9 cellular contexts compared by ENCODE assay signal in genomic region chr20:63214514-63214913, GRCh38. TPM values are rescaled to one million over a fixed set of nuclear protein-coding genes. Genes with fewer than 3 reads are reported as not detected.
DNase-seq lines count a peak whose midpoint lies in the region; ATAC-seq and TF ChIP-seq lines count a peak whose summit lies in the region.
"Had no signal": no experiment of that assay in that cellular context is flagged by ENCODE, and none has a peak within 500 bp of the region (broad histone marks: within the 10 kb centered on the region; RNA-seq: fewer than 3 reads in every experiment).

No MANE protein-coding gene starts in this region.

- H3K27me3 ChIP-seq in sigmoid colon = no peaks in the 10 kb centered on the region
- H3K27me3 ChIP-seq: body of pancreas had no signal

- 66 to 81% methylated on average over 6 of the region's 6 CpGs for WGBS in sigmoid colon, 2 donors

- ATAC-seq in T-cell (replicated peaks in 1 of 4) (no peak), GM19395 (IDR thresholded peaks at IDR 0.05; ENCODE audit: unreplicated experiment) (no peak)
- ATAC-seq in stimulated activated effector memory CD8-positive, alpha-beta T cell treated with anti-CD3 and anti-CD28 coated beads, Interleukin-12 subunit alpha, Interleukin-12 subunit beta, amount 100 ng/mL, for 72 hours = no peak
- ATAC-seq: body of pancreas had no signal

- TF ChIP-seq POLR2A in sigmoid colon (IDR thresholded peaks at IDR 0.05) = no peak

- H3K4me3 Mint-ChIP-seq in T-helper 2 cell treated with Interferon-gamma antibody and Interleukin-4, amounts not matched to agents 5 μg/mL and 100 μg/mL, for 36 hours = peak overlapping the region; percentile 97
- peak overlapping the region; percentile 89 to 90 (median 90) for H3K4me3 Mint-ChIP-seq in T-cell
- H3K4me3 Mint-ChIP-seq in stimulated activated effector memory CD8-positive, alpha-beta T cell treated with anti-CD3 and anti-CD28 coated beads, Interleukin-12 subunit alpha, Interleukin-12 subunit beta, amount 100 ng/mL, for 72 hours = peak overlapping the region; percentile 89

- H3K9me3 Mint-ChIP-seq in T-helper 2 cell treated with Interferon-gamma antibody and Interleukin-4, amounts not matched to agents 5 μg/mL and 100 μg/mL, for 36 hours = no peaks in the 10 kb centered on the region
- H3K9me3 Mint-ChIP-seq in T-cell = no peaks in the 10 kb centered on the region
- H3K9me3 Mint-ChIP-seq in stimulated activated effector memory CD8-positive, alpha-beta T cell treated with anti-CD3 and anti-CD28 coated beads, Interleukin-12 subunit alpha, Interleukin-12 subunit beta, amount 100 ng/mL, for 72 hours = no peaks in the 10 kb centered on the region

- H3K27me3 Mint-ChIP-seq in T-helper 2 cell treated with Interferon-gamma antibody and Interleukin-4, amounts not matched to agents 5 μg/mL and 100 μg/mL, for 36 hours (ENCODE audit: low read depth) = no peaks in the 10 kb centered on the region
- no peaks in the 10 kb centered on the region for H3K27me3 Mint-ChIP-seq in T-cell

- peak overlapping the region; percentile 86 for H3K4me3 ChIP-seq in fibroblast of pulmonary artery (replicated peaks; ENCODE audit: low read depth, low read length)
- peak overlapping the region in 2 of 4 donors; percentile 94 for H3K4me3 ChIP-seq in sigmoid colon

- no peak for DNase-seq in T-helper 2 cell treated with Interferon-gamma antibody and Interleukin-4, amounts not matched to agents 5 μg/mL and 100 μg/mL, for 36 hours (ENCODE audit: low spot score)
- DNase-seq in T-helper 2 cell = no peak
- DNase-seq in T-cell = no peak
- DNase-seq in fibroblast of pulmonary artery (ENCODE audit: low read depth) = no peak
- DNase-seq in stimulated activated effector memory CD8-positive, alpha-beta T cell treated with anti-CD3 and anti-CD28 coated beads, Interleukin-12 subunit alpha, Interleukin-12 subunit beta, amount 100 ng/mL, for 72 hours (ENCODE audit: low spot score in 2 of 2) = no peak
- DNase-seq in sigmoid colon = no peak
- no peak for DNase-seq in SK-N-DZ (ENCODE audit: low spot score)

- peaks cover 13 to 51% (median 22%) of the 10 kb centered on the region in 4 donors for H3K36me3 ChIP-seq in sigmoid colon

- TF ChIP-seq EP300 in sigmoid colon (IDR thresholded peaks at IDR 0.05) = no peak

- peaks cover 31% of the 10 kb centered on the region for H3K36me3 Mint-ChIP-seq in T-helper 2 cell treated with Interferon-gamma antibody and Interleukin-4, amounts not matched to agents 5 μg/mL and 100 μg/mL, for 36 hours (ENCODE audit: low read depth)
- peaks cover 34% of the 10 kb centered on the region for H3K36me3 Mint-ChIP-seq in T-cell
- H3K36me3 Mint-ChIP-seq in stimulated activated effector memory CD8-positive, alpha-beta T cell treated with anti-CD3 and anti-CD28 coated beads, Interleukin-12 subunit alpha, Interleukin-12 subunit beta, amount 100 ng/mL, for 72 hours = peaks cover 60% of the 10 kb centered on the region

- CTCF ChIA-PET in T-cell (lab: Charles Lee) = interaction anchor here (1.1 to 2.0 kb wide), 2 partner anchors 9 to 279 kb away, joined by 3 to 5 read pairs; no protein-coding TSS in a partner anchor

- peaks cover 0 to 50% (median 48%) of the 10 kb centered on the region in 4 donors for H3K4me1 ChIP-seq in sigmoid colon

- peak overlapping the region; percentile 81 for H3K27ac Mint-ChIP-seq in T-helper 2 cell treated with Interferon-gamma antibody and Interleukin-4, amounts not matched to agents 5 μg/mL and 100 μg/mL, for 36 hours
- peak overlapping the region; percentile 85 for H3K27ac Mint-ChIP-seq in T-cell
- H3K27ac Mint-ChIP-seq in stimulated activated effector memory CD8-positive, alpha-beta T cell treated with anti-CD3 and anti-CD28 coated beads, Interleukin-12 subunit alpha, Interleukin-12 subunit beta, amount 100 ng/mL, for 72 hours = peak overlapping the region; percentile 92

- TF ChIP-seq CTCF in fibroblast of pulmonary artery (IDR thresholded peaks at IDR 0.05; ENCODE audit: low read length, missing control alignments) (no peak), sigmoid colon (IDR thresholded peaks at IDR 0.05) (no peak)

- intact Hi-C loops in sigmoid colon (cut with DNase I) = loop anchor here (10.0 kb wide), 3 partner anchors 260 to 810 kb away; partner anchors contain the start of genes CABLES2, SAMD10 and SLC17A9

- peaks cover 32% of the 10 kb centered on the region for H3K4me1 Mint-ChIP-seq in T-helper 2 cell treated with Interferon-gamma antibody and Interleukin-4, amounts not matched to agents 5 μg/mL and 100 μg/mL, for 36 hours (ENCODE audit: low read depth)
- H3K4me1 Mint-ChIP-seq in T-cell = peaks cover 56 to 64% (median 62%) of the 10 kb centered on the region in 3 donors
- H3K4me1 Mint-ChIP-seq in stimulated activated effector memory CD8-positive, alpha-beta T cell treated with anti-CD3 and anti-CD28 coated beads, Interleukin-12 subunit alpha, Interleukin-12 subunit beta, amount 100 ng/mL, for 72 hours = peaks cover 60% of the 10 kb centered on the region

- POLR2A ChIA-PET in T-cell (lab: Charles Lee) = interaction anchor here in 1 of 2 donors (0.6 kb wide), 1 partner anchor 663 kb away, joined by 4 read pairs; no protein-coding TSS in a partner anchor

- H3K9me3 ChIP-seq in sigmoid colon = no peaks in the 10 kb centered on the region
- H3K9me3 ChIP-seq: body of pancreas had no signal

- H3K27ac ChIP-seq in sigmoid colon = no peak overlapping the region

RNA-seq across cellular contexts. Expression of gene YTHDF1, which starts 1.4 kb away (rescaled TPM):
- 10 to 100 TPM; 36.7 to 44.5 (median 42.2) TPM for total RNA-seq in T-cell
- total RNA-seq in sigmoid colon = 10 to 100 TPM; 20.2 to 25.0 (median 23.4) TPM
- polyA plus RNA-seq in sigmoid colon = 10 to 100 TPM; 15.3 to 22.5 (median 16.2) TPM
- 41.9 and 44.5 TPM in 2 replicates for polyA plus RNA-seq in SK-N-DZ (2014; cell fraction: cytosol; rRNA removed)
- polyA plus RNA-seq in SK-N-DZ (2014; cell fraction: nucleus; rRNA removed) = 34.4 and 56.3 TPM in 2 replicates

RNA-seq across cellular contexts. Expression of gene BIRC7, which starts 21.2 kb away (rescaled TPM):
- total RNA-seq in T-cell (not detected), sigmoid colon (1 to 10 TPM in 1 of 4 donors, under 1 TPM in 1, not detected in 2; 0.71 to 1.2 TPM)
- polyA plus RNA-seq in sigmoid colon = under 1 TPM in 2 of 3 donors, not detected in 1; 0.15 to 0.60 TPM
- 0.28 TPM in 1 of 2 replicates, not detected in the other for polyA plus RNA-seq in SK-N-DZ (2014; cell fraction: cytosol; rRNA removed)
- polyA plus RNA-seq in SK-N-DZ (2014; cell fraction: nucleus; rRNA removed) = 1.8 and 2.2 TPM in 2 replicates
- total RNA-seq: body of pancreas had no signal

RNA-seq across cellular contexts. Expression of gene NKAIN4, which starts 39.7 kb away (rescaled TPM):
- not detected for total RNA-seq in T-cell
- 1 to 10 TPM in 2 of 4 donors, under 1 TPM in 2; 0.33 to 4.4 (median 2.3) TPM for total RNA-seq in sigmoid colon
- polyA plus RNA-seq in sigmoid colon = under 1 TPM in 1 of 3 donors, not detected in 2; 0.73 TPM
- polyA plus RNA-seq in SK-N-DZ (2014; cell fraction: cytosol; rRNA removed) = 0.70 and 0.74 TPM in 2 replicates
- 1.7 TPM in 1 of 2 replicates, not detected in the other for polyA plus RNA-seq in SK-N-DZ (2014; cell fraction: nucleus; rRNA removed)
- total RNA-seq: body of pancreas had no signal

RNA-seq across cellular contexts. Expression of gene ARFGAP1, which starts 58.1 kb away (rescaled TPM):
- 100 to 1,000 TPM; 109 to 129 (median 122) TPM for total RNA-seq in T-cell
- 10 to 100 TPM; 20.3 to 53.7 (median 34.4) TPM for total RNA-seq in sigmoid colon
- polyA plus RNA-seq in sigmoid colon = 100 to 1,000 TPM in 1 of 3 donors, 10 to 100 TPM in 2; 19.8 to 109 (median 24.3) TPM
- 74.7 and 81.6 TPM in 2 replicates for polyA plus RNA-seq in SK-N-DZ (2014; cell fraction: cytosol; rRNA removed)
- 550 and 600 TPM in 2 replicates for polyA plus RNA-seq in SK-N-DZ (2014; cell fraction: nucleus; rRNA removed)
